In genomic region chr1:208603721-208604120, GRCh38 we compare ENCODE assay signal across 22 cellular contexts.
"Had no signal": no experiment of that assay in that cellular context is flagged by ENCODE, and none has a peak within 500 bp of the region (broad histone marks: within the 10 kb centered on the region; RNA-seq: fewer than 3 reads in every experiment).

No MANE protein-coding gene starts in this region.

- H3K27ac Mint-ChIP-seq: activated naive CD4-positive, alpha-beta T cell treated with anti-CD3 and anti-CD28 coated beads, Interleukin-2, amount 50 U/mL, for 24 hours; effector memory CD8-positive, alpha-beta T cell; memory B cell; progenitor cell of endocrine pancreas; stimulated activated naive B cell treated with anti-CD40 and anti-IgM and Interleukin-4, amounts not matched to agents 10 μg/mL and 1 μg/mL and 100 μg/mL, for 72 hours had no signal

- H3K27me3 Mint-ChIP-seq: activated CD4-positive, alpha-beta memory T cell treated with anti-CD3 and anti-CD28 coated beads, Interleukin-2, amount 10 ng/mL, durations not matched to agents 7 days and 5 days; activated CD4-positive, alpha-beta T cell treated with anti-CD3 and anti-CD28 coated beads, Interleukin-2, amount 10 ng/mL, durations not matched to agents 24 days and 14 days; activated naive CD4-positive, alpha-beta T cell treated with anti-CD3 and anti-CD28 coated beads, Interleukin-2, amount 50 U/mL, for 24 hours; effector memory CD8-positive, alpha-beta T cell; stimulated activated naive B cell treated with anti-CD40 and anti-IgM and Interleukin-4, amounts not matched to agents 10 μg/mL and 1 μg/mL and 100 μg/mL, for 72 hours had no signal

- H3K4me3 Mint-ChIP-seq: activated CD4-positive, alpha-beta memory T cell treated with anti-CD3 and anti-CD28 coated beads, Interleukin-2, amount 10 ng/mL, durations not matched to agents 7 days and 5 days; activated CD4-positive, alpha-beta T cell treated with anti-CD3 and anti-CD28 coated beads, Interleukin-2, amount 10 ng/mL, durations not matched to agents 24 days and 14 days; activated naive CD4-positive, alpha-beta T cell treated with anti-CD3 and anti-CD28 coated beads, Interleukin-2, amount 50 U/mL, for 24 hours; activated T-helper 1 cell treated with anti-CD3 and anti-CD28 coated beads, Interleukin-12 subunit alpha, Interleukin-12 subunit beta, Interleukin-2, Interleukin-4 antibody, amounts not matched to agents 30 ng/mL and 10 ng/mL and 1 ng/mL, durations not matched to agents 14 hours and 24 hours and 36 hours; brain; effector memory CD8-positive, alpha-beta T cell; memory B cell; stimulated activated naive B cell treated with anti-CD40 and anti-IgM and Interleukin-4, amounts not matched to agents 10 μg/mL and 1 μg/mL and 100 μg/mL, for 72 hours had no signal

- H3K4me3 ChIP-seq: esophagus squamous epithelium, gastrocnemius medialis, sigmoid colon, transverse colon had no signal

- H3K9me3 Mint-ChIP-seq: activated CD4-positive, alpha-beta memory T cell treated with anti-CD3 and anti-CD28 coated beads, Interleukin-2, amount 10 ng/mL, durations not matched to agents 7 days and 5 days; activated CD4-positive, alpha-beta T cell treated with anti-CD3 and anti-CD28 coated beads, Interleukin-2, amount 10 ng/mL, durations not matched to agents 24 days and 14 days; activated naive CD4-positive, alpha-beta T cell treated with anti-CD3 and anti-CD28 coated beads, Interleukin-2, amount 50 U/mL, for 24 hours; activated T-helper 1 cell treated with anti-CD3 and anti-CD28 coated beads, Interleukin-12 subunit alpha, Interleukin-12 subunit beta, Interleukin-2, Interleukin-4 antibody, amounts not matched to agents 30 ng/mL and 10 ng/mL and 1 ng/mL, durations not matched to agents 14 hours and 24 hours and 36 hours; brain; effector memory CD8-positive, alpha-beta T cell; memory B cell; stimulated activated naive B cell treated with anti-CD40 and anti-IgM and Interleukin-4, amounts not matched to agents 10 μg/mL and 1 μg/mL and 100 μg/mL, for 72 hours had no signal

- ATAC-seq: effector memory CD8-positive, alpha-beta T cell; gastrocnemius medialis; left cardiac atrium had no signal

- H3K4me1 Mint-ChIP-seq: activated naive CD4-positive, alpha-beta T cell treated with anti-CD3 and anti-CD28 coated beads, Interleukin-2, amount 50 U/mL, for 24 hours had no signal

- H3K36me3 Mint-ChIP-seq: activated naive CD4-positive, alpha-beta T cell treated with anti-CD3 and anti-CD28 coated beads, Interleukin-2, amount 50 U/mL, for 24 hours; brain; memory B cell; natural killer cell treated with Interleukin-12 subunit alpha and Interleukin-12 subunit beta and Interleukin-15 and Interleukin-18, amount 100 ng/mL, for 72 hours; stimulated activated naive B cell treated with anti-CD40 and anti-IgM and Interleukin-4, amounts not matched to agents 10 μg/mL and 1 μg/mL and 100 μg/mL, for 72 hours had no signal

- DNase-seq: activated CD4-positive, alpha-beta memory T cell treated with anti-CD3 and anti-CD28 coated beads, Interleukin-2, amount 10 ng/mL, durations not matched to agents 7 days and 5 days; activated CD4-positive, alpha-beta T cell treated with anti-CD3 and anti-CD28 coated beads, Interleukin-2, amount 10 ng/mL, durations not matched to agents 24 days and 14 days; activated gamma-delta T cell treated with Interleukin-2 at 50 U/mL for 16 hours; anterior cingulate cortex; central memory CD4-positive, alpha-beta T cell; effector memory CD8-positive, alpha-beta T cell; esophagus squamous epithelium; gastrocnemius medialis; hypothalamus; left cardiac atrium; retina; sigmoid colon; stimulated activated CD4-positive, alpha-beta T cell treated with anti-CD3 and anti-CD28 coated beads, Interleukin-2, amount 100 ng/mL, for 48 hours; stimulated activated CD8-positive, alpha-beta memory T cell treated with anti-CD3 and anti-CD28 coated beads, Interleukin-4, amount 100 ng/mL, for 48 hours; stimulated activated naive B cell treated with anti-CD40 and anti-IgM and Interleukin-4, amounts not matched to agents 10 μg/mL and 1 μg/mL and 100 μg/mL, for 72 hours; transverse colon had no signal
